Comparison of ENCODE assay signal across 1 cellular context in the genomic region with DNA sequence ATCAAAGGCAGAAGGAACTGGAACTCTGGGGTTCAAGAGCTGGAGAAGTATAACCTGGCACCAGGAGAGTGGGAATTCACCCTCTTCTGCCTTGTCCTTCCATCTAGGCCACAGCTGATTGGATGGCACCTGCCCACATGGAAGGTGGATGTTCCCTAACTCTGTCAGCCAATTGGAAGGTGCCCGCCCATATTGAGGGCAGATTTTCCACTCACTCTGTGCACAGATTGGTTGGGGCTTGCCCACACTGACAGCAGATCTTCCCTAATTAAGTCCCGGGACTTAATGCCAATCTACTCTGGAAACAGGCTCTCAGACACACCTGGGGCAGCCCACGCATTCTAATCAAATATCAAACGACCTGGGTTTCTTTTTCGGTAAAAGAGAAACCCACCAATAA.
A peak's percentile ranks its signal among the peaks of the same experiment; 100 is the strongest.
TF ChIP-seq lines count a peak whose summit lies in the region.

No MANE protein-coding gene starts in this region.

TF ChIP-seq in K562, 482 proteins besides CTCF, POLR2A, EP300 and RAD21 (continued from another document):
- TF ChIP-seq GABPB1 (CRISPR knock-in tag; IDR thresholded peaks at IDR 0.05), result no peak
- TF ChIP-seq, protein P1, sequence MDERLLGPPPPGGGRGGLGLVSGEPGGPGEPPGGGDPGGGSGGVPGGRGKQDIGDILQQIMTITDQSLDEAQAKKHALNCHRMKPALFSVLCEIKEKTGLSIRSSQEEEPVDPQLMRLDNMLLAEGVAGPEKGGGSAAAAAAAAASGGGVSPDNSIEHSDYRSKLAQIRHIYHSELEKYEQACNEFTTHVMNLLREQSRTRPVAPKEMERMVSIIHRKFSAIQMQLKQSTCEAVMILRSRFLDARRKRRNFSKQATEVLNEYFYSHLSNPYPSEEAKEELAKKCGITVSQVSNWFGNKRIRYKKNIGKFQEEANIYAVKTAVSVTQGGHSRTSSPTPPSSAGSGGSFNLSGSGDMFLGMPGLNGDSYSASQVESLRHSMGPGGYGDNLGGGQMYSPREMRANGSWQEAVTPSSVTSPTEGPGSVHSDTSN (CRISPR knock-in tag; IDR thresholded peaks at IDR 0.05; ENCODE audit: low read depth), result no peak
- TF ChIP-seq, protein P1 (tag; conservative IDR thresholded peaks at IDR 0.05; ENCODE audit: low read depth), result 0 out of 2 replicates have a peak, but pooled peaks have one; percentile 37
- no peak for TF ChIP-seq ARID2 (IDR thresholded peaks at IDR 0.05)
- no peak for TF ChIP-seq MAFF (IDR thresholded peaks at IDR 0.05; ENCODE audit: low read length)
- TF ChIP-seq GABPB2 (CRISPR knock-in tag; conservative IDR thresholded peaks at IDR 0.05), result no peak
